ENCODE assay signal across 1 cellular context in genomic region chr14:104223810-104224515, GRCh38.
TF ChIP-seq lines count a peak whose summit lies in the region.

No MANE protein-coding gene starts in this region.

TF ChIP-seq in SK-N-SH, 30 proteins besides CTCF, POLR2A, EP300 and RAD21 (continued from another document):
- TF ChIP-seq, protein P1, sequence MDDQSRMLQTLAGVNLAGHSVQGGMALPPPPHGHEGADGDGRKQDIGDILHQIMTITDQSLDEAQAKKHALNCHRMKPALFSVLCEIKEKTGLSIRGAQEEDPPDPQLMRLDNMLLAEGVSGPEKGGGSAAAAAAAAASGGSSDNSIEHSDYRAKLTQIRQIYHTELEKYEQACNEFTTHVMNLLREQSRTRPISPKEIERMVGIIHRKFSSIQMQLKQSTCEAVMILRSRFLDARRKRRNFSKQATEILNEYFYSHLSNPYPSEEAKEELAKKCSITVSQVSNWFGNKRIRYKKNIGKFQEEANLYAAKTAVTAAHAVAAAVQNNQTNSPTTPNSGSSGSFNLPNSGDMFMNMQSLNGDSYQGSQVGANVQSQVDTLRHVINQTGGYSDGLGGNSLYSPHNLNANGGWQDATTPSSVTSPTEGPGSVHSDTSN (IDR thresholded peaks at IDR 0.05): peak; percentile 33; the same call in 1 of the 2 replicates
- peak; percentile 98 for TF ChIP-seq GATA2 (CRISPR knock-in tag; IDR thresholded peaks at IDR 0.05)
- TF ChIP-seq FOXM1 (IDR thresholded peaks at IDR 0.05; ENCODE audit: low read depth): no peak
- no peak for TF ChIP-seq TAF1 (IDR thresholded peaks at IDR 0.05; ENCODE audit: borderline replicate concordance, low read depth, low read length)
- TF ChIP-seq TCF12 (IDR thresholded peaks at IDR 0.05): peak; percentile 43; the same call in 1 of the 2 replicates
